Comparison of ENCODE assay signal across 11 cellular contexts in the genomic region with DNA sequence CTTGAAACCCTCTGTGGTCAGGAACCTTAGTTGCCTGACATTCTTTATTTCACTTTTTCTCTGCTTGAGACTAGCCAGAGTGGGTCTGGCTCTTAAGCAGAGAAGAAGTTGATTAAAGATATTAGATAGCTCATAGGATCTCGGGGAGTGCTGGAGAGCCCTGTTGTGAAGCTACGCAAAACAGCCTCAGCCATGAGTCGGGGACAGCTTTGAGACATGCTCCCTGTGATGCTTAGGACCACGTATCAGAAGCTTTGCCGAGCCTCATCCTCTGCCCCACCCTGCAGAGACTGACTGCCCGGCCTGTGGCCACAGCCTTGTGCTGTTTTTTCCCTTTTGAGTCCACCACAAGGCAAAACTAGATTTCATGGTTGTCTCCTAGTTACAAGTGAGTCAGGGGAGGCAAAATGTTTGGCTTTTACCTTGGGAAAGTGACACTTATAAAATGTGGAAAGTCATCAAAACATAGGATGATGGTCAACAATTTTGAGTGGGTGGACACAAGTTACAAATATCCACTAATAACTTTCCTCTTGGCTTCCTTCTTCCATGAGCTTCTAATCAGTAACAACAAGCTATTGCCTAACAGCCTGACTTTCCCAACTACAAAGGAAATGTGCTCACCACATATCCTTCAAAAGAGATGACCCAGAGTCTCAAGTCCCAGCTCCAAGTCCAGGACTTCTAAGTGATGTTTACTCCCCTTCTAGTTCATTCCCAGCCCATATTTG.
DNase-seq lines count a peak whose midpoint lies in the region; ATAC-seq and TF ChIP-seq lines count a peak whose summit lies in the region.
"Had no signal": no experiment of that assay in that cellular context is flagged by ENCODE, and none has a peak within 500 bp of the region (broad histone marks: within the 10 kb centered on the region; RNA-seq: fewer than 3 reads in every experiment).

No MANE protein-coding gene starts in this region.

- H3K27ac Mint-ChIP-seq in activated naive CD4-positive, alpha-beta T cell treated with anti-CD3 and anti-CD28 coated beads, Interleukin-2, amount 50 U/mL, for 72 hours = no peak overlapping the region
- H3K27ac Mint-ChIP-seq: activated B cell treated with CpG ODN at 0.5 μM for 24 hours had no signal

- no peak for TF ChIP-seq POLR2A in spleen (IDR thresholded peaks at IDR 0.05)

- WGBS in spleen, 5 donors = 72 to 85% (median 79%) methylated on average over 6 of the region's 6 CpGs

- no peaks in the 10 kb centered on the region for H3K9me2 ChIP-seq in OCI-LY7 (ENCODE audit: insufficient read depth, low read length)

- H3K36me3 ChIP-seq in spleen (peaks cover 0 to 39% (median 0%) of the 10 kb centered on the region in 6 donors), OCI-LY7 (ENCODE audit: insufficient read depth, low read length) (no peaks in the 10 kb centered on the region)
- no peaks in the 10 kb centered on the region for H3K36me3 ChIP-seq in effector memory CD4-positive, alpha-beta T cell (ENCODE audit: control insufficient read depth, insufficient read depth, low read length)

- no peak overlapping the region for H3K4me2 ChIP-seq in OCI-LY7 (ENCODE audit: low read length)

- H3K27me3 ChIP-seq in spleen (replicated peaks in 1 of 7) = no peaks in the 10 kb centered on the region
- no peaks in the 10 kb centered on the region for H3K27me3 ChIP-seq in effector memory CD4-positive, alpha-beta T cell (replicated peaks; ENCODE audit: control insufficient read depth, insufficient read depth, low read length, poor library complexity, severe bottlenecking)

- in situ Hi-C loops in astrocyte of the spinal cord (cut with HindIII; ENCODE audit: low sequenced_read_pairs) = no loop called here

- peak overlapping the region in 7 of 8 donors; percentile 20 to 67 (median 49) for H3K27ac ChIP-seq in spleen
- no peak overlapping the region for H3K27ac ChIP-seq in OCI-LY7 (ENCODE audit: low read depth, low read length, poor library complexity, severe bottlenecking)
- H3K27ac ChIP-seq in effector memory CD4-positive, alpha-beta T cell (ENCODE audit: insufficient read depth, low read length, poor library complexity, severe bottlenecking) = no peak overlapping the region

- CTCF ChIA-PET in OCI-LY7 (lab: Charles Lee; ENCODE audit: unreplicated experiment) = no interaction called here

- BruUV-seq in OCI-LY7 (replicated peaks; lab: Mats Ljungman, UMichigan) = no TSS peak

- H3K9me3 ChIP-seq in spleen (no peaks in the 10 kb centered on the region), OCI-LY7 (ENCODE audit: low read length) (no peaks in the 10 kb centered on the region)
- H3K9me3 ChIP-seq in effector memory CD4-positive, alpha-beta T cell (ENCODE audit: control insufficient read depth, low read length) = no peaks in the 10 kb centered on the region

- POLR2A ChIA-PET in OCI-LY7 (lab: Charles Lee) = interaction anchor here (1.2 kb wide), 2 partner anchors 13 to 94 kb away, joined by 3 read pairs; no protein-coding TSS in a partner anchor

- H3K9me3 Mint-ChIP-seq in activated naive CD4-positive, alpha-beta T cell treated with anti-CD3 and anti-CD28 coated beads, Interleukin-2, amount 50 U/mL, for 72 hours = no peaks in the 10 kb centered on the region
- H3K9me3 Mint-ChIP-seq: central memory CD8-positive, alpha-beta T cell had no signal

- no peak for TF ChIP-seq CTCF in astrocyte of the spinal cord (IDR thresholded peaks at IDR 0.05; ENCODE audit: low read depth, low read length)
- no peak for TF ChIP-seq CTCF in spleen (IDR thresholded peaks at IDR 0.05 in 8 of 11, conservative IDR thresholded peaks at IDR 0.05 in 3 of 11)
- TF ChIP-seq CTCF in OCI-LY7 (conservative IDR thresholded peaks at IDR 0.05; ENCODE audit: low read length) = no peak

- intact Hi-C loops in spleen (cut with DNase I; ENCODE audit: low total_unique reads) = no loop called here
- intact Hi-C loops in OCI-LY7 (cut with micrococcal nuclease; ENCODE audit: unreplicated experiment) = loop anchor here (10.0 kb wide), 1 partner anchor 979 kb away; no protein-coding TSS in a partner anchor

- H3K4me3 ChIP-seq in astrocyte of the spinal cord (ENCODE audit: low read depth, low read length) = no peak overlapping the region
- no peak overlapping the region for H3K4me3 ChIP-seq in spleen
- no peak overlapping the region for H3K4me3 ChIP-seq in OCI-LY7 (ENCODE audit: low read depth, low read length, poor library complexity, severe bottlenecking)
- H3K4me3 ChIP-seq in effector memory CD4-positive, alpha-beta T cell (ENCODE audit: insufficient read depth, low read depth, low read length, poor library complexity, severe bottlenecking) = no peak overlapping the region

- H2AFZ ChIP-seq in OCI-LY7 (ENCODE audit: low read length) = no peak overlapping the region

- peaks cover 21 to 35% of the 10 kb centered on the region in 2 donors for H3K36me3 Mint-ChIP-seq in activated naive CD4-positive, alpha-beta T cell treated with anti-CD3 and anti-CD28 coated beads, Interleukin-2, amount 50 U/mL, for 72 hours

- ATAC-seq in activated naive CD4-positive, alpha-beta T cell treated with anti-CD3 and anti-CD28 coated beads, Interleukin-2, amount 50 U/mL, for 72 hours = no peak

- H3K4me1 ChIP-seq in spleen (peaks cover 0 to 4% (median 0%) of the 10 kb centered on the region in 6 donors), OCI-LY7 (ENCODE audit: insufficient read depth, low read length, poor library complexity, severe bottlenecking) (no peaks in the 10 kb centered on the region)
- no peaks in the 10 kb centered on the region for H3K4me1 ChIP-seq in effector memory CD4-positive, alpha-beta T cell (ENCODE audit: control insufficient read depth, insufficient read depth, low read length, poor library complexity, severe bottlenecking)

- no peaks in the 10 kb centered on the region for H4K20me1 ChIP-seq in OCI-LY7 (ENCODE audit: insufficient read depth, low read length)

- no peaks in the 10 kb centered on the region for H3K79me2 ChIP-seq in OCI-LY7 (ENCODE audit: insufficient read depth, low read depth, low read length)

- DNase-seq in H4 (ENCODE audit: low spot score) = peak; percentile 33
- peak; percentile 58 for DNase-seq in astrocyte of the spinal cord (ENCODE audit: low read depth, low spot score)
- peak; percentile 93 for DNase-seq in iris pigment epithelial cell (ENCODE audit: low read depth)
- no peak for DNase-seq in spleen
- no peak for DNase-seq in OCI-LY7 (ENCODE audit: low spot score)
- no peak for DNase-seq in NCI-H69 (lab: John Stamatoyannopoulos, UW)
- no peak for DNase-seq in activated naive CD4-positive, alpha-beta T cell treated with anti-CD3 and anti-CD28 coated beads, Interleukin-2, amount 50 U/mL, for 72 hours (ENCODE audit: low spot score in 2 of 2)
- no peak for DNase-seq in effector memory CD4-positive, alpha-beta T cell
- DNase-seq: activated B cell treated with CpG ODN at 0.5 μM for 24 hours, NCI-H526 had no signal

Comparison
In these comparisons a context has a peak if more than half of its experiments do, and no peak if none do; other contexts are left out.
1. DNase-seq: peak in H4 (single experiment), astrocyte of the spinal cord (single experiment) and iris pigment epithelial cell (single experiment); none in spleen (single experiment), OCI-LY7 (single experiment), NCI-H69 (single experiment), activated naive CD4-positive, alpha-beta T cell treated with anti-CD3 and anti-CD28 coated beads, Interleukin-2, amount 50 U/mL, for 72 hours (0 of 2) and effector memory CD4-positive, alpha-beta T cell (0 of 3).
2. H3K27ac ChIP-seq: peak in spleen (7 of 8); none in OCI-LY7 (single experiment) and effector memory CD4-positive, alpha-beta T cell (single experiment).